In genomic region chr11:47376543-47377371, GRCh38 we compare ENCODE assay signal across 9 cellular contexts. TPM values are rescaled to one million over a fixed set of nuclear protein-coding genes. Genes with fewer than 3 reads are reported as not detected.
DNase-seq lines count a peak whose midpoint lies in the region; ATAC-seq, FAIRE-seq and TF ChIP-seq lines count a peak whose summit lies in the region.
"Had no signal": no experiment of that assay in that cellular context is flagged by ENCODE, and none has a peak within 500 bp of the region (broad histone marks: within the 10 kb centered on the region; RNA-seq: fewer than 3 reads in every experiment).

No MANE protein-coding gene starts in this region.

- no peaks in the 10 kb centered on the region for H3K79me2 ChIP-seq in HCT116 (ENCODE audit: insufficient read depth, low read length)
- peaks cover 40% of the 10 kb centered on the region for H3K79me2 ChIP-seq in SU-DHL-6 (ENCODE audit: insufficient read depth, low read length)
- H3K79me2 ChIP-seq in HepG2 (ENCODE audit: insufficient read depth, low read length) = no peaks in the 10 kb centered on the region

- TF ChIP-seq EP300 in HepG2 (IDR thresholded peaks at IDR 0.05; ENCODE audit: low read depth in 2 of 2, low read length in 2 of 2) = no peak
- no peak for TF ChIP-seq EP300 in HepG2 (CRISPR knock-in tag; IDR thresholded peaks at IDR 0.05; ENCODE audit: borderline replicate concordance)

- no peaks in the 10 kb centered on the region for H3K9me2 ChIP-seq in HCT116 (ENCODE audit: insufficient read depth)
- H3K9me2 ChIP-seq in SU-DHL-6 (replicated peaks; ENCODE audit: insufficient read depth, low read length) = no peaks in the 10 kb centered on the region

- TF ChIP-seq CTCF in HCT116 (IDR thresholded peaks at IDR 0.05 in 2 of 3, conservative IDR thresholded peaks at IDR 0.05 in 1 of 3; ENCODE audit: borderline replicate concordance in 1 of 3, insufficient read depth in 1 of 3, low read depth in 2 of 3, low read length in 2 of 3) = no peak; a peak in 1 of 6 replicates
- TF ChIP-seq CTCF in SU-DHL-6 (IDR thresholded peaks at IDR 0.05; ENCODE audit: insufficient read depth, low read length, poor library complexity, severe bottlenecking) = peak; percentile 18
- TF ChIP-seq CTCF in HepG2 (CRISPR knock-in tag; IDR thresholded peaks at IDR 0.05) = peak; percentile 38
- TF ChIP-seq CTCF in testis (IDR thresholded peaks at IDR 0.05) = no peak

- ATAC-seq in HCT116 = peak; percentile 29; the same call in 1 of the 2 replicates
- peak; percentile 20 for ATAC-seq in HepG2
- no peak for ATAC-seq in HG03342 (IDR thresholded peaks at IDR 0.05; ENCODE audit: unreplicated experiment)

- POLR2A ChIA-PET in HCT116 (lab: Charles Lee) = interaction anchor here (1.2 kb wide), 1 partner anchor 36 kb away, joined by 3 read pairs; no protein-coding TSS in a partner anchor
- POLR2A ChIA-PET in HepG2 (lab: Yijun Ruan, JAX) = interaction anchor here (0.6 kb wide), 1 partner anchor 83 kb away, joined by 3 read pairs; no protein-coding TSS in a partner anchor

- H3K36me3 ChIP-seq in BLaER1 (peaks cover 39% of the 10 kb centered on the region), HCT116 (ENCODE audit: control insufficient read depth in 1 of 2, insufficient read depth in 2 of 2, low read length in 2 of 2) (no peaks in the 10 kb centered on the region), SU-DHL-6 (ENCODE audit: low read length) (no peaks in the 10 kb centered on the region), HepG2 (replicated peaks in 1 of 2; ENCODE audit: control insufficient read depth in 1 of 2, insufficient read depth in 2 of 2, low read length in 2 of 2) (no peaks in the 10 kb centered on the region), testis (ENCODE audit: low read depth, missing control alignments) (no peaks in the 10 kb centered on the region)

- intact Hi-C loops in HCT116 (cut with micrococcal nuclease) = no loop called here
- intact Hi-C loops in HepG2 (cut with micrococcal nuclease; ENCODE audit: unreplicated experiment) = no loop called here
- intact Hi-C loops in testis (cut with DNase I; ENCODE audit: low total_unique reads) = loop anchor here (10.0 kb wide), 1 partner anchor 78 kb away; no protein-coding TSS in a partner anchor

- H2AFZ ChIP-seq in HCT116 (ENCODE audit: low read depth, low read length, poor library complexity, severe bottlenecking) (peak overlapping the region; percentile 35), SU-DHL-6 (ENCODE audit: low read depth, low read length, severe bottlenecking) (no peak overlapping the region), HepG2 (ENCODE audit: low read length) (no peak overlapping the region)

- H4K20me1 ChIP-seq in BLaER1 (peaks cover 23% of the 10 kb centered on the region; the same call in 1 of the 2 replicates), HCT116 (ENCODE audit: insufficient read depth) (no peaks in the 10 kb centered on the region), SU-DHL-6 (ENCODE audit: low read depth, low read length) (no peaks in the 10 kb centered on the region), HepG2 (ENCODE audit: insufficient read depth, low read length) (no peaks in the 10 kb centered on the region)

- H3K4me1 ChIP-seq in BLaER1 (peaks cover 53% of the 10 kb centered on the region), HCT116 (ENCODE audit: control insufficient read depth in 1 of 2, insufficient read depth in 2 of 2, low read length in 2 of 2) (peaks cover 11 to 29% of the 10 kb centered on the region in 2 experiments; a peak in 3 of 4 replicates), HepG2 (ENCODE audit: insufficient read depth, low read length) (peaks cover 12% of the 10 kb centered on the region; the same call in 1 of the 2 replicates), testis (no peaks in the 10 kb centered on the region)

- H3K9ac ChIP-seq in BLaER1 (peak overlapping the region; percentile 97), HCT116 (ENCODE audit: low read length) (no peak overlapping the region), SU-DHL-6 (ENCODE audit: low read length) (peak overlapping the region; percentile 97), HepG2 (ENCODE audit: insufficient read depth, low read depth, low read length) (no peak overlapping the region)

- peak overlapping the region; percentile 99 for H3K27ac ChIP-seq in BLaER1
- no peak overlapping the region; the same call in 1 of the 2 replicates for H3K27ac ChIP-seq in HCT116 (ENCODE audit: low read depth, low read length)
- H3K27ac ChIP-seq in SU-DHL-6 (ENCODE audit: low read depth, low read length) = peak overlapping the region; percentile 90
- H3K27ac ChIP-seq in HepG2 (ENCODE audit: extremely low read length, insufficient read depth, low read length) = no peak overlapping the region
- H3K27ac ChIP-seq in testis = no peak overlapping the region
- H3K27ac ChIP-seq: C4-2B had no signal

- TF ChIP-seq POLR2A in HCT116 (IDR thresholded peaks at IDR 0.05; ENCODE audit: borderline replicate concordance, extremely low read depth, insufficient read depth, insufficient read length) (no peak), HepG2 (IDR thresholded peaks at IDR 0.05; ENCODE audit: insufficient read depth in 1 of 2, low read depth in 2 of 2, low read length in 2 of 2) (no peak), testis (IDR thresholded peaks at IDR 0.05) (no peak)

- RAD21 ChIA-PET in HCT116 (lab: Charles Lee; ENCODE audit: low non-redundant PET in 1 of 2, low total read pairs in 2 of 2, uncharacterized antibody in 2 of 2, unreplicated experiment in 2 of 2) = no interaction called here

- BruUV-seq in HCT116 (replicated peaks; lab: Mats Ljungman, UMichigan) = no TSS peak
- no TSS peak for BruUV-seq in HepG2 (replicated peaks; lab: Mats Ljungman, UMichigan)

- TF ChIP-seq RAD21 in HCT116 (IDR thresholded peaks at IDR 0.05; ENCODE audit: low read depth) = no peak
- no peak for TF ChIP-seq RAD21 in HepG2 (CRISPR knock-in tag; IDR thresholded peaks at IDR 0.05)

- DNase-seq in HCT116 (ENCODE audit: low read depth, low spot score) = no peak
- DNase-seq in HepG2 (ENCODE audit: low spot score) = no peak
- no peak for DNase-seq in testis
- no peak for DNase-seq in NCI-H748 treated with DMSO at 0.1 percent for 48 hours (lab: John Stamatoyannopoulos, UW)
- no peak for DNase-seq in EL

- H3K9me3 ChIP-seq in BLaER1 (no peaks in the 10 kb centered on the region), HCT116 (ENCODE audit: control insufficient read depth in 1 of 2, insufficient read depth in 1 of 2, low read depth in 1 of 2, low read length in 2 of 2) (no peaks in the 10 kb centered on the region), SU-DHL-6 (ENCODE audit: insufficient read depth, low read length) (no peaks in the 10 kb centered on the region), HepG2 (ENCODE audit: low read length) (no peaks in the 10 kb centered on the region), testis (no peaks in the 10 kb centered on the region)

- no peaks in the 10 kb centered on the region for H3F3A ChIP-seq in SU-DHL-6 (ENCODE audit: insufficient read depth)

- CTCF ChIA-PET in HCT116 (lab: Charles Lee) = interaction anchor here (1.2 kb wide), 1 partner anchor 13 kb away, joined by 3 read pairs; no protein-coding TSS in a partner anchor
- CTCF ChIA-PET in HepG2 (lab: Yijun Ruan, JAX; ENCODE audit: low intra/inter-chr PET ratio, low total read pairs) = no interaction called here

- H3K4me2 ChIP-seq in BLaER1 (peak overlapping the region; percentile 100), HCT116 (ENCODE audit: low read length) (peak overlapping the region; percentile 37), SU-DHL-6 (ENCODE audit: low read depth, low read length, poor library complexity, severe bottlenecking) (peak overlapping the region; percentile 79), HepG2 (ENCODE audit: low read depth, low read length) (peak overlapping the region; percentile 6; the same call in 1 of the 2 replicates)

- in situ Hi-C loops in HepG2 (cut with HindIII; ENCODE audit: extremely low pct_ligation_motif_present, low pct_unique_long_range_greater_than_20kb) = loop anchor here (10.0 kb wide), 1 partner anchor 78 kb away; no protein-coding TSS in a partner anchor

- peak overlapping the region; percentile 83 for H3K4me3 ChIP-seq in BLaER1
- no peak overlapping the region for H3K4me3 ChIP-seq in HCT116 (replicated peaks in 1 of 2; ENCODE audit: low read depth in 1 of 2, low read length in 2 of 2)
- H3K4me3 ChIP-seq in SU-DHL-6 (ENCODE audit: insufficient read depth, low read length, poor library complexity, severe bottlenecking) = peak overlapping the region; percentile 74
- no peak overlapping the region for H3K4me3 ChIP-seq in HepG2 (replicated peaks in 1 of 3; ENCODE audit: insufficient read depth in 1 of 3, low read depth in 2 of 3, low read length in 3 of 3)
- peak overlapping the region in 1 of 2 donors; percentile 17 for H3K4me3 ChIP-seq in testis

- no peaks in the 10 kb centered on the region for H3K27me3 ChIP-seq in BLaER1
- H3K27me3 ChIP-seq in HCT116 (ENCODE audit: insufficient read depth, low read length) = no peaks in the 10 kb centered on the region
- H3K27me3 ChIP-seq in SU-DHL-6 (ENCODE audit: low read length) = no peaks in the 10 kb centered on the region
- H3K27me3 ChIP-seq in HepG2 (ENCODE audit: control insufficient read depth in 1 of 2, insufficient read depth in 2 of 2, low read length in 2 of 2) = peaks cover 2% of the 10 kb centered on the region in 2 experiments; a peak in 1 of 5 replicates
- no peaks in the 10 kb centered on the region for H3K27me3 ChIP-seq in testis

- FAIRE-seq in HepG2 (lab: Jason Lieb, UNC) = no peak

- 13% methylated on average over 6 of the region's 14 CpGs for WGBS in HepG2 (ENCODE audit: low lambda C conversion rate)
- WGBS in testis, 2 donors = 75 to 86% methylated on average over 14 of the region's 14 CpGs

RNA-seq across cellular contexts. Expression of gene SPI1, which starts 1.6 kb away (rescaled TPM):
- 0.32 TPM for total RNA-seq in HCT116 (2021; ENCODE audit: unreplicated experiment)
- polyA plus RNA-seq in HCT116 (2012) = not detected in 2 replicates
- not detected in 2 replicates for total RNA-seq in HepG2 (2016; rRNA removed; fragmentation: Illumina TruSeq; extraction: Trizol)
- total RNA-seq in HepG2 (2016; cell fraction: cytosol; rRNA removed; fragmentation: Illumina TruSeq; extraction: Trizol; ENCODE audit: low read depth) = not detected in 2 replicates
- not detected in 2 replicates for total RNA-seq in HepG2 (2016; cell fraction: insoluble cytoplasmic fraction; rRNA removed; fragmentation: Illumina TruSeq; extraction: Trizol)
- total RNA-seq in HepG2 (2016; cell fraction: membrane; rRNA removed; fragmentation: Illumina TruSeq; extraction: Trizol) = not detected in 2 replicates
- not detected in 2 replicates for total RNA-seq in HepG2 (2016; cell fraction: nucleus; rRNA removed; fragmentation: Illumina TruSeq; extraction: Trizol)
- polyA plus RNA-seq in HepG2 (2011; rRNA removed) = not detected in 2 replicates
- not detected in 2 replicates for polyA plus RNA-seq in HepG2 (2011; cell fraction: cytosol; rRNA removed)
- not detected in 2 replicates for polyA plus RNA-seq in HepG2 (2011; cell fraction: nucleus; rRNA removed)
- polyA plus RNA-seq in HepG2 (2012) = not detected in 2 replicates
- not detected in 2 replicates for polyA plus RNA-seq in HepG2 (2016; cell fraction: cytosol; fragmentation: Illumina TruSeq; extraction: Trizol; ENCODE audit: low read depth)
- polyA plus RNA-seq in HepG2 (2016; cell fraction: insoluble cytoplasmic fraction; fragmentation: Illumina TruSeq; extraction: Trizol; ENCODE audit: low read depth) = not detected in 2 replicates
- not detected in 2 replicates for polyA plus RNA-seq in HepG2 (2016; cell fraction: membrane; fragmentation: Illumina TruSeq; extraction: Trizol; ENCODE audit: low read depth)
- not detected in 2 replicates for polyA plus RNA-seq in HepG2 (2016; cell fraction: nucleus; fragmentation: Illumina TruSeq; extraction: Trizol; ENCODE audit: insufficient read depth, low read depth)
- polyA minus RNA-seq in HepG2 (2011; rRNA and poly(A)+ RNA removed; ENCODE audit: low replicate concordance) = 0.61 and 0.70 TPM in 2 replicates
- not detected in 2 replicates for polyA minus RNA-seq in HepG2 (2011; cell fraction: cytosol; rRNA and poly(A)+ RNA removed)
- polyA minus RNA-seq in HepG2 (2011; cell fraction: nucleus; rRNA and poly(A)+ RNA removed) = not detected in 2 replicates
- 1 to 10 TPM; 4.6 to 7.4 TPM for total RNA-seq in testis
- 16.3 TPM for polyA plus RNA-seq in testis (ENCODE audit: insufficient read depth, low read depth, low replicate concordance)

RNA-seq across cellular contexts. Expression of gene MYBPC3, which starts 24.3 kb away (rescaled TPM):
- 0.25 TPM for total RNA-seq in HCT116 (2021; ENCODE audit: unreplicated experiment)
- polyA plus RNA-seq in HCT116 (2012) = 0.12 and 0.18 TPM in 2 replicates
- not detected in 2 replicates for total RNA-seq in HepG2 (2016; rRNA removed; fragmentation: Illumina TruSeq; extraction: Trizol)
- total RNA-seq in HepG2 (2016; cell fraction: cytosol; rRNA removed; fragmentation: Illumina TruSeq; extraction: Trizol; ENCODE audit: low read depth) = not detected in 2 replicates
- not detected in 2 replicates for total RNA-seq in HepG2 (2016; cell fraction: insoluble cytoplasmic fraction; rRNA removed; fragmentation: Illumina TruSeq; extraction: Trizol)
- not detected in 2 replicates for total RNA-seq in HepG2 (2016; cell fraction: membrane; rRNA removed; fragmentation: Illumina TruSeq; extraction: Trizol)
- total RNA-seq in HepG2 (2016; cell fraction: nucleus; rRNA removed; fragmentation: Illumina TruSeq; extraction: Trizol) = not detected in 2 replicates
- polyA plus RNA-seq in HepG2 (2011; rRNA removed) = 0.01 TPM in 1 of 2 replicates, not detected in the other
- polyA plus RNA-seq in HepG2 (2011; cell fraction: cytosol; rRNA removed) = not detected in 2 replicates
- polyA plus RNA-seq in HepG2 (2011; cell fraction: nucleus; rRNA removed) = not detected in 2 replicates
- polyA plus RNA-seq in HepG2 (2012) = not detected in 2 replicates
- not detected in 2 replicates for polyA plus RNA-seq in HepG2 (2016; cell fraction: cytosol; fragmentation: Illumina TruSeq; extraction: Trizol; ENCODE audit: low read depth)
- not detected in 2 replicates for polyA plus RNA-seq in HepG2 (2016; cell fraction: insoluble cytoplasmic fraction; fragmentation: Illumina TruSeq; extraction: Trizol; ENCODE audit: low read depth)
- polyA plus RNA-seq in HepG2 (2016; cell fraction: membrane; fragmentation: Illumina TruSeq; extraction: Trizol; ENCODE audit: low read depth) = not detected in 2 replicates
- polyA plus RNA-seq in HepG2 (2016; cell fraction: nucleus; fragmentation: Illumina TruSeq; extraction: Trizol; ENCODE audit: insufficient read depth, low read depth) = not detected in 2 replicates
- polyA minus RNA-seq in HepG2 (2011; rRNA and poly(A)+ RNA removed; ENCODE audit: low replicate concordance) = not detected in 2 replicates
- polyA minus RNA-seq in HepG2 (2011; cell fraction: cytosol; rRNA and poly(A)+ RNA removed) = not detected in 2 replicates
- polyA minus RNA-seq in HepG2 (2011; cell fraction: nucleus; rRNA and poly(A)+ RNA removed) = not detected in 2 replicates
- under 1 TPM; 0.68 to 0.79 TPM for total RNA-seq in testis
- polyA plus RNA-seq in testis (ENCODE audit: insufficient read depth, low read depth, low replicate concordance) = 1.7 TPM

RNA-seq across cellular contexts. Expression of gene SLC39A13, which starts 31.6 kb away (rescaled TPM):
- total RNA-seq in HCT116 (2021; ENCODE audit: unreplicated experiment) (23.9 TPM), HepG2 (2016; rRNA removed; fragmentation: Illumina TruSeq; extraction: Trizol) (7.2 and 15.3 TPM in 2 replicates), testis (10 to 100 TPM; 95.1 to 98.1 TPM)
- polyA plus RNA-seq in HCT116 (2012) = 15.9 and 17.1 TPM in 2 replicates
- total RNA-seq in HepG2 (2016; cell fraction: cytosol; rRNA removed; fragmentation: Illumina TruSeq; extraction: Trizol; ENCODE audit: low read depth) = 5.8 and 6.7 TPM in 2 replicates
- 5.9 and 15.1 TPM in 2 replicates for total RNA-seq in HepG2 (2016; cell fraction: insoluble cytoplasmic fraction; rRNA removed; fragmentation: Illumina TruSeq; extraction: Trizol)
- total RNA-seq in HepG2 (2016; cell fraction: membrane; rRNA removed; fragmentation: Illumina TruSeq; extraction: Trizol) = 12.4 and 12.8 TPM in 2 replicates
- total RNA-seq in HepG2 (2016; cell fraction: nucleus; rRNA removed; fragmentation: Illumina TruSeq; extraction: Trizol) = 13.7 and 15.1 TPM in 2 replicates
- polyA plus RNA-seq in HepG2 (2011; rRNA removed) (30.5 and 40.7 TPM in 2 replicates), testis (ENCODE audit: insufficient read depth, low read depth, low replicate concordance) (99.2 TPM)
- 23.0 and 34.8 TPM in 2 replicates for polyA plus RNA-seq in HepG2 (2011; cell fraction: cytosol; rRNA removed)
- 143 and 176 TPM in 2 replicates for polyA plus RNA-seq in HepG2 (2011; cell fraction: nucleus; rRNA removed)
- polyA plus RNA-seq in HepG2 (2012) = 13.2 and 20.5 TPM in 2 replicates
- polyA plus RNA-seq in HepG2 (2016; cell fraction: cytosol; fragmentation: Illumina TruSeq; extraction: Trizol; ENCODE audit: low read depth) = 9.4 and 9.7 TPM in 2 replicates
- polyA plus RNA-seq in HepG2 (2016; cell fraction: insoluble cytoplasmic fraction; fragmentation: Illumina TruSeq; extraction: Trizol; ENCODE audit: low read depth) = 6.9 and 7.7 TPM in 2 replicates
- 11.6 and 15.3 TPM in 2 replicates for polyA plus RNA-seq in HepG2 (2016; cell fraction: membrane; fragmentation: Illumina TruSeq; extraction: Trizol; ENCODE audit: low read depth)
- 31.2 and 34.6 TPM in 2 replicates for polyA plus RNA-seq in HepG2 (2016; cell fraction: nucleus; fragmentation: Illumina TruSeq; extraction: Trizol; ENCODE audit: insufficient read depth, low read depth)
- polyA minus RNA-seq in HepG2 (2011; rRNA and poly(A)+ RNA removed; ENCODE audit: low replicate concordance) = 14.8 and 27.8 TPM in 2 replicates
- polyA minus RNA-seq in HepG2 (2011; cell fraction: cytosol; rRNA and poly(A)+ RNA removed) = 8.2 and 8.5 TPM in 2 replicates
- polyA minus RNA-seq in HepG2 (2011; cell fraction: nucleus; rRNA and poly(A)+ RNA removed) = 15.2 and 17.7 TPM in 2 replicates

RNA-seq across cellular contexts. Expression of gene PSMC3, which starts 49.5 kb away (rescaled TPM):
- total RNA-seq in HCT116 (2021; ENCODE audit: unreplicated experiment) (155 TPM), HepG2 (2016; rRNA removed; fragmentation: Illumina TruSeq; extraction: Trizol) (214 and 279 TPM in 2 replicates), testis (100 to 1,000 TPM in 1 of 2 donors, 10 to 100 TPM in 1; 98.1 to 108 TPM)
- polyA plus RNA-seq in HCT116 (2012) = 224 and 256 TPM in 2 replicates
- 50.9 and 53.3 TPM in 2 replicates for total RNA-seq in HepG2 (2016; cell fraction: cytosol; rRNA removed; fragmentation: Illumina TruSeq; extraction: Trizol; ENCODE audit: low read depth)
- 219 and 288 TPM in 2 replicates for total RNA-seq in HepG2 (2016; cell fraction: insoluble cytoplasmic fraction; rRNA removed; fragmentation: Illumina TruSeq; extraction: Trizol)
- 67.5 and 75.1 TPM in 2 replicates for total RNA-seq in HepG2 (2016; cell fraction: membrane; rRNA removed; fragmentation: Illumina TruSeq; extraction: Trizol)
- 86.3 and 92.9 TPM in 2 replicates for total RNA-seq in HepG2 (2016; cell fraction: nucleus; rRNA removed; fragmentation: Illumina TruSeq; extraction: Trizol)
- polyA plus RNA-seq in HepG2 (2011; rRNA removed) (66.7 and 75.8 TPM in 2 replicates), testis (ENCODE audit: insufficient read depth, low read depth, low replicate concordance) (228 TPM)
- polyA plus RNA-seq in HepG2 (2011; cell fraction: cytosol; rRNA removed) = 95.2 and 102 TPM in 2 replicates
- 41.7 and 44.9 TPM in 2 replicates for polyA plus RNA-seq in HepG2 (2011; cell fraction: nucleus; rRNA removed)
- polyA plus RNA-seq in HepG2 (2012) = 71.8 and 98.0 TPM in 2 replicates
- 52.7 and 54.7 TPM in 2 replicates for polyA plus RNA-seq in HepG2 (2016; cell fraction: cytosol; fragmentation: Illumina TruSeq; extraction: Trizol; ENCODE audit: low read depth)
- polyA plus RNA-seq in HepG2 (2016; cell fraction: insoluble cytoplasmic fraction; fragmentation: Illumina TruSeq; extraction: Trizol; ENCODE audit: low read depth) = 298 and 314 TPM in 2 replicates
- polyA plus RNA-seq in HepG2 (2016; cell fraction: membrane; fragmentation: Illumina TruSeq; extraction: Trizol; ENCODE audit: low read depth) = 58.7 and 63.6 TPM in 2 replicates
- polyA plus RNA-seq in HepG2 (2016; cell fraction: nucleus; fragmentation: Illumina TruSeq; extraction: Trizol; ENCODE audit: insufficient read depth, low read depth) = 117 and 127 TPM in 2 replicates
- polyA minus RNA-seq in HepG2 (2011; rRNA and poly(A)+ RNA removed; ENCODE audit: low replicate concordance) = 52.6 and 310 TPM in 2 replicates
- 39.1 and 44.3 TPM in 2 replicates for polyA minus RNA-seq in HepG2 (2011; cell fraction: cytosol; rRNA and poly(A)+ RNA removed)
- polyA minus RNA-seq in HepG2 (2011; cell fraction: nucleus; rRNA and poly(A)+ RNA removed) = 51.1 and 58.3 TPM in 2 replicates

Comparison
In these comparisons a context has a peak if more than half of its experiments do, and no peak if none do; other contexts are left out.
1. H3K27ac ChIP-seq: peak in BLaER1 (single experiment) and SU-DHL-6 (single experiment); none in HCT116 (single experiment), HepG2 (single experiment) and testis (0 of 2).
2. H3K4me2 ChIP-seq: peak in every context shown above with its lines; median percentile 100 in BLaER1; 79 in SU-DHL-6; 37 in HCT116; 6 in HepG2.
3. H3K4me3 ChIP-seq: peak in BLaER1 (single experiment) and SU-DHL-6 (single experiment); none in HCT116 (0 of 2) and HepG2 (0 of 3).
4. H3K9ac ChIP-seq: peak in BLaER1 (single experiment) and SU-DHL-6 (single experiment); none in HCT116 (single experiment) and HepG2 (single experiment).
5. CTCF ChIP-seq: peak in SU-DHL-6 (single experiment) and HepG2 (single experiment); none in HCT116 (0 of 3) and testis (0 of 3).